In the genomic region with DNA sequence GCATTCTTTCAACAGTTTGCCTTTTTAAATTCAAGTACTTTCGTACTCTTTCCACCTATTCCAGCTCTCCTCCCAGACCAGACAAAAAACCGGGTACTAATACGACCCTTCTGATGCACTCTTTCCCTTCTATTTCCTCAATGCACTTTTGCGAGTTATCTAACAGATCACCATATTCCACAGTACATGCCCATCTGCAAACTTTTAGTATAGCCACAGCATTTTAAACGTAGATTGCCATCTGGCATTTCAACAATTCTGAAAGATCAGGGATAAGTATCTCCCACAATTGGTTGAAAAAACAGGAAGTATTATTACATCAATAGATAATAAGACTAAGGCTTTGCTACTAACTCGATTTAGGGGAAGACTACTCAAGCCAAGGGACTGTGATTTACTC, we compare ENCODE assay signal across 20 cellular contexts. TPM values are rescaled to one million over a fixed set of nuclear protein-coding genes. Genes with fewer than 3 reads are reported as not detected.
DNase-seq lines count a peak whose midpoint lies in the region; ATAC-seq and TF ChIP-seq lines count a peak whose summit lies in the region.
"Had no signal": no experiment of that assay in that cellular context is flagged by ENCODE, and none has a peak within 500 bp of the region (broad histone marks: within the 10 kb centered on the region; RNA-seq: fewer than 3 reads in every experiment).

No MANE protein-coding gene starts in this region.

- H2AFZ ChIP-seq in neural progenitor cell (replicated peaks) = no peak overlapping the region

- H3K4me3 ChIP-seq in neural progenitor cell = no peak overlapping the region
- H3K4me3 ChIP-seq: MG63, SK-N-MC had no signal

- peaks cover 24% of the 10 kb centered on the region for H3K79me2 ChIP-seq in neural progenitor cell (ENCODE audit: low read depth)

- H3K4me1 Mint-ChIP-seq in T-helper 17 cell = peaks cover 11% of the 10 kb centered on the region
- no peaks in the 10 kb centered on the region for H3K4me1 Mint-ChIP-seq in neural progenitor cell
- H3K4me1 Mint-ChIP-seq: CD14-positive monocyte had no signal

- H3K9me3 ChIP-seq in T-helper 17 cell (ENCODE audit: control insufficient read depth, low read length, poor library complexity, severe bottlenecking) (no peaks in the 10 kb centered on the region), neural progenitor cell (ENCODE audit: low read depth) (no peaks in the 10 kb centered on the region)
- H3K9me3 ChIP-seq: MG63 had no signal

- H3K27me3 Mint-ChIP-seq in T-helper 17 cell = no peaks in the 10 kb centered on the region
- H3K27me3 Mint-ChIP-seq in neural progenitor cell (ENCODE audit: insufficient read depth, low read depth) = no peaks in the 10 kb centered on the region

- H3K27ac ChIP-seq in neural progenitor cell = peak overlapping the region; percentile 65
- H3K27ac ChIP-seq: RWPE1, SK-N-MC had no signal

- no peak for ATAC-seq in T-helper 17 cell
- ATAC-seq in HG03175 (IDR thresholded peaks at IDR 0.05; ENCODE audit: unreplicated experiment) = no peak

- H4K20me1 ChIP-seq in neural progenitor cell (ENCODE audit: low read depth) = peaks cover 28% of the 10 kb centered on the region

- H3K4me2 ChIP-seq in neural progenitor cell = no peak overlapping the region

- peaks cover 24% of the 10 kb centered on the region for H3K36me3 ChIP-seq in neural progenitor cell

- H3K4me3 Mint-ChIP-seq in T-helper 17 cell (peak overlapping the region; percentile 8), neural progenitor cell (no peak overlapping the region)
- H3K4me3 Mint-ChIP-seq: CD14-positive monocyte had no signal

- in situ Hi-C loops in KBM-7 (cut with MboI; ENCODE audit: low pct_unique_long_range_greater_than_20kb, low sequenced_read_pairs) = no loop called here

- H3K36me3 Mint-ChIP-seq in T-helper 17 cell (ENCODE audit: low read depth) (peaks cover 3% of the 10 kb centered on the region), neural progenitor cell (peaks cover 34% of the 10 kb centered on the region)

- H3K27ac Mint-ChIP-seq in T-helper 17 cell = no peak overlapping the region
- H3K27ac Mint-ChIP-seq in neural progenitor cell = no peak overlapping the region

- no peaks in the 10 kb centered on the region for H3K27me3 ChIP-seq in neural progenitor cell
- H3K27me3 ChIP-seq: MG63 had no signal

- H3F3A ChIP-seq in neural progenitor cell (ENCODE audit: low read depth) = peaks cover 34% of the 10 kb centered on the region

- H3K9ac ChIP-seq in neural progenitor cell = no peak overlapping the region

- no peak for TF ChIP-seq CTCF in neural progenitor cell (IDR thresholded peaks at IDR 0.05)

- no peaks in the 10 kb centered on the region for H3K9me3 Mint-ChIP-seq in neural progenitor cell
- H3K9me3 Mint-ChIP-seq: CD14-positive monocyte had no signal

- DNase-seq in NOMO-1 treated with DMSO at 0.1 percent for 48 hours (lab: John Stamatoyannopoulos, UW; ENCODE audit: unreplicated experiment) (peak; percentile 18), NOMO-1 treated with dmso at 0.1 percent for 144 hours (lab: John Stamatoyannopoulos, UW; ENCODE audit: unreplicated experiment) (no peak), KBM-7 (peak; percentile 16), T-helper 17 cell (no peak), neural progenitor cell (ENCODE audit: low spot score) (no peak), HPDE6-E6E7 (ENCODE audit: extremely low spot score) (no peak), NCI-H446 (lab: John Stamatoyannopoulos, UW) (no peak)
- DNase-seq: DMS53, GDM1, MG63, NCI-H1105, NCI-H2029 treated with DMSO at 0.1 percent for 48 hours, NCI-H226, NCI-H524, NCI-H774, SHP77 treated with DMSO at 0.1 percent for 48 hours had no signal

- no peaks in the 10 kb centered on the region for H3K4me1 ChIP-seq in neural progenitor cell

RNA-seq across cellular contexts. Expression of a gene that starts 31.5 kb away (rescaled TPM):
- 10 to 100 TPM; 61.8 to 64.6 TPM for total RNA-seq in T-helper 17 cell
- total RNA-seq in neural progenitor cell (ENCODE audit: low replicate concordance) = 80.7 and 136 TPM in 2 replicates

Comparison
In these comparisons a context has a peak if more than half of its experiments do, and no peak if none do; other contexts are left out.
1. DNase-seq: peak in NOMO-1 treated with DMSO at 0.1 percent for 48 hours (single experiment) and KBM-7 (single experiment); none in NOMO-1 treated with dmso at 0.1 percent for 144 hours (single experiment), T-helper 17 cell (0 of 3), neural progenitor cell (single experiment), HPDE6-E6E7 (single experiment) and NCI-H446 (0 of 2).